23 cellular contexts compared by ENCODE assay signal in genomic region chr1:169610110-169610509, GRCh38. TPM values are rescaled to one million over a fixed set of nuclear protein-coding genes. Genes with fewer than 3 reads are reported as not detected.
A peak's percentile ranks its signal among the peaks of the same experiment; 100 is the strongest.
DNase-seq lines count a peak whose midpoint lies in the region; ATAC-seq, FAIRE-seq and TF ChIP-seq lines count a peak whose summit lies in the region.
"Had no signal": no experiment of that assay in that cellular context is flagged by ENCODE, and none has a peak within 500 bp of the region (broad histone marks: within the 10 kb centered on the region; RNA-seq: fewer than 3 reads in every experiment).

No MANE protein-coding gene starts in this region.

- peak overlapping the region; percentile 25 for H3K4me2 ChIP-seq in endothelial cell of umbilical vein (ENCODE audit: insufficient read depth, low read length)
- H3K4me2 ChIP-seq in HepG2 (ENCODE audit: low read depth, low read length) = no peak overlapping the region

- H3K79me2 ChIP-seq in endothelial cell of umbilical vein (ENCODE audit: control insufficient read depth, insufficient read depth, low read length) (no peaks in the 10 kb centered on the region), HepG2 (ENCODE audit: insufficient read depth, low read length) (no peaks in the 10 kb centered on the region)

- CTCF ChIA-PET in endothelial cell of umbilical vein (lab: Charles Lee) = interaction anchor here (0.8 to 2.0 kb wide), 5 partner anchors 9 to 199 kb away, joined by 3 to 18 read pairs (median 9); no protein-coding TSS in a partner anchor
- CTCF ChIA-PET in HepG2 (lab: Yijun Ruan, JAX; ENCODE audit: low intra/inter-chr PET ratio, low total read pairs) = no interaction called here

- TF ChIP-seq EP300 in HepG2 (IDR thresholded peaks at IDR 0.05; ENCODE audit: low read depth in 2 of 2, low read length in 2 of 2) (no peak), HepG2 (CRISPR knock-in tag; IDR thresholded peaks at IDR 0.05; ENCODE audit: borderline replicate concordance) (no peak), esophagus muscularis mucosa (IDR thresholded peaks at IDR 0.05) (no peak)

- intact Hi-C loops in endothelial cell of umbilical vein (cut with micrococcal nuclease) = no loop called here
- intact Hi-C loops in HepG2 (cut with micrococcal nuclease; ENCODE audit: unreplicated experiment) = no loop called here
- intact Hi-C loops in esophagus muscularis mucosa (cut with DNase I) = no loop called here

- H2AFZ ChIP-seq in endothelial cell of umbilical vein (ENCODE audit: low read depth, low read length) = peak overlapping the region; percentile 17
- H2AFZ ChIP-seq in HepG2 (ENCODE audit: low read length) = no peak overlapping the region

- H3K27ac Mint-ChIP-seq in activated naive CD4-positive, alpha-beta T cell treated with anti-CD3 and anti-CD28 coated beads, Interleukin-2, amount 50 U/mL, for 72 hours = no peak overlapping the region
- H3K27ac Mint-ChIP-seq: activated CD4-positive, alpha-beta T cell treated with anti-CD3 and anti-CD28 coated beads for 36 hours; activated naive CD4-positive, alpha-beta T cell treated with anti-CD3 and anti-CD28 coated beads, Interleukin-2, amount 50 U/mL, for 24 hours; stimulated activated naive B cell treated with anti-CD40 and anti-IgM and Interleukin-4, amounts not matched to agents 10 μg/mL and 1 μg/mL and 100 μg/mL, for 72 hours had no signal

- H3K4me3 ChIP-seq in endothelial cell of umbilical vein (replicated peaks in 1 of 3; ENCODE audit: insufficient read depth in 1 of 3, low read depth in 1 of 3, low read length in 3 of 3) (no peak overlapping the region), HepG2 (replicated peaks in 1 of 3; ENCODE audit: insufficient read depth in 1 of 3, low read depth in 2 of 3, low read length in 3 of 3) (no peak overlapping the region), esophagus muscularis mucosa (no peak overlapping the region)
- H3K4me3 ChIP-seq: esophagus squamous epithelium, testis had no signal

- FAIRE-seq in endothelial cell of umbilical vein (lab: Jason Lieb, UNC) = peak; percentile 85
- FAIRE-seq in HepG2 (lab: Jason Lieb, UNC) = no peak
- FAIRE-seq: astrocyte had no signal

- no peaks in the 10 kb centered on the region for H4K20me1 ChIP-seq in endothelial cell of umbilical vein (replicated peaks; ENCODE audit: control insufficient read depth, extremely low read depth, insufficient read depth, low read length)
- no peaks in the 10 kb centered on the region for H4K20me1 ChIP-seq in HepG2 (ENCODE audit: insufficient read depth, low read length)

- no peaks in the 10 kb centered on the region for H3K9me1 ChIP-seq in endothelial cell of umbilical vein (replicated peaks; ENCODE audit: control insufficient read depth, extremely low read depth, insufficient read depth, low read length)

- dilution Hi-C loops in endothelial cell of umbilical vein (cut with MboI; ENCODE audit: extremely low pct_ligation_motif_present, low sequenced_read_pairs) = no loop called here

- H3K27ac ChIP-seq in endothelial cell of umbilical vein (ENCODE audit: insufficient read depth, low read depth, low read length) = peak overlapping the region; percentile 20
- H3K27ac ChIP-seq in HepG2 (ENCODE audit: extremely low read length, insufficient read depth, low read length) = no peak overlapping the region
- no peak overlapping the region for H3K27ac ChIP-seq in esophagus muscularis mucosa (replicated peaks in 1 of 4)
- H3K27ac ChIP-seq: HL-60, testis had no signal

- H3K4me1 ChIP-seq in endothelial cell of umbilical vein (ENCODE audit: control insufficient read depth, extremely low read depth, insufficient read depth, low read length) = peaks cover 13% of the 10 kb centered on the region
- peaks cover 3% of the 10 kb centered on the region for H3K4me1 ChIP-seq in HepG2 (ENCODE audit: insufficient read depth, low read length)
- peaks cover 0 to 5% (median 0%) of the 10 kb centered on the region in 4 donors for H3K4me1 ChIP-seq in esophagus muscularis mucosa
- H3K4me1 ChIP-seq: esophagus squamous epithelium, testis had no signal

- no peak overlapping the region for H3K9ac ChIP-seq in endothelial cell of umbilical vein (replicated peaks; ENCODE audit: extremely low read depth, insufficient read depth, low read length)
- H3K9ac ChIP-seq in HepG2 (ENCODE audit: insufficient read depth, low read depth, low read length) = no peak overlapping the region

- DNase-seq in DMS53 treated with DMSO at 0.1 percent for 48 hours (lab: John Stamatoyannopoulos, UW; ENCODE audit: unreplicated experiment) = peak; percentile 79
- peak; percentile 34 for DNase-seq in OCI-M1 (lab: John Stamatoyannopoulos, UW)
- DNase-seq in endothelial cell of umbilical vein (ENCODE audit: low read depth, low spot score) = peak; percentile 82
- no peak for DNase-seq in HepG2 (ENCODE audit: low spot score)
- no peak for DNase-seq in NCI-H187 (lab: John Stamatoyannopoulos, UW)
- DNase-seq in activated naive CD4-positive, alpha-beta T cell treated with anti-CD3 and anti-CD28 coated beads, Interleukin-2, amount 50 U/mL, for 72 hours (ENCODE audit: low spot score in 2 of 2) = no peak
- DNase-seq in esophagus muscularis mucosa (ENCODE audit: extremely low spot score) = no peak
- DNase-seq: ACHN; activated CD4-positive, alpha-beta T cell treated with anti-CD3 and anti-CD28 coated beads for 36 hours; effector memory CD4-positive, alpha-beta T cell; esophagus squamous epithelium; H7; NCI-H1105 treated with DMSO at 0.1 percent for 48 hours; NCI-H2171; NCI-H524 treated with DMSO at 0.1 percent for 48 hours; stimulated activated CD4-positive, alpha-beta T cell treated with anti-CD3 and anti-CD28 coated beads, Interleukin-2, amount 100 ng/mL, for 48 hours; stimulated activated naive B cell treated with anti-CD40 and anti-IgM and Interleukin-4, amounts not matched to agents 10 μg/mL and 1 μg/mL and 100 μg/mL, for 72 hours; SW 1271; testis had no signal

- POLR2A ChIA-PET in endothelial cell of umbilical vein (lab: Charles Lee) = no interaction called here
- POLR2A ChIA-PET in HepG2 (lab: Yijun Ruan, JAX) = no interaction called here

- BruUV-seq in endothelial cell of umbilical vein (replicated peaks; lab: Mats Ljungman, UMichigan) = no TSS peak
- BruUV-seq in HepG2 (replicated peaks; lab: Mats Ljungman, UMichigan) = no TSS peak

- ATAC-seq in HepG2 = peak; percentile 46; the same call in 1 of the 3 replicates
- ATAC-seq in HG02759 (IDR thresholded peaks at IDR 0.05; ENCODE audit: unreplicated experiment) = no peak
- ATAC-seq in activated naive CD4-positive, alpha-beta T cell treated with anti-CD3 and anti-CD28 coated beads, Interleukin-2, amount 50 U/mL, for 72 hours = no peak
- ATAC-seq: activated CD4-positive, alpha-beta T cell treated with anti-CD3 and anti-CD28 coated beads for 36 hours; stimulated activated naive B cell treated with anti-CD40 and anti-IgM and Interleukin-4, amounts not matched to agents 10 μg/mL and 1 μg/mL and 100 μg/mL, for 72 hours had no signal

- 0% methylated on average over 1 of the region's 1 CpG for WGBS in HepG2 (ENCODE audit: low lambda C conversion rate)
- 55% methylated on average over 1 of the region's 1 CpG for WGBS in esophagus muscularis mucosa

- no peaks in the 10 kb centered on the region for H3K36me3 Mint-ChIP-seq in activated naive CD4-positive, alpha-beta T cell treated with anti-CD3 and anti-CD28 coated beads, Interleukin-2, amount 50 U/mL, for 72 hours
- H3K36me3 Mint-ChIP-seq: activated naive CD4-positive, alpha-beta T cell treated with anti-CD3 and anti-CD28 coated beads, Interleukin-2, amount 50 U/mL, for 24 hours; stimulated activated naive B cell treated with anti-CD40 and anti-IgM and Interleukin-4, amounts not matched to agents 10 μg/mL and 1 μg/mL and 100 μg/mL, for 72 hours had no signal

- no peak for TF ChIP-seq RAD21 in HepG2 (CRISPR knock-in tag; IDR thresholded peaks at IDR 0.05)

- in situ Hi-C loops in HepG2 (cut with HindIII; ENCODE audit: extremely low pct_ligation_motif_present, low pct_unique_long_range_greater_than_20kb) = no loop called here

- no peaks in the 10 kb centered on the region for H3K9me3 ChIP-seq in endothelial cell of umbilical vein (replicated peaks; ENCODE audit: control insufficient read depth, insufficient read depth, low read length)
- no peaks in the 10 kb centered on the region for H3K9me3 ChIP-seq in HepG2 (ENCODE audit: low read length)
- H3K9me3 ChIP-seq in esophagus muscularis mucosa = no peaks in the 10 kb centered on the region
- H3K9me3 ChIP-seq: esophagus squamous epithelium, testis had no signal

- TF ChIP-seq POLR2A in endothelial cell of umbilical vein (IDR thresholded peaks at IDR 0.05; ENCODE audit: low read depth, low read length) = no peak
- no peak for TF ChIP-seq POLR2A in HepG2 (IDR thresholded peaks at IDR 0.05; ENCODE audit: insufficient read depth in 1 of 2, low read depth in 2 of 2, low read length in 2 of 2)
- no peak for TF ChIP-seq POLR2A in esophagus muscularis mucosa (IDR thresholded peaks at IDR 0.05; ENCODE audit: low read depth)

- H3K9me3 Mint-ChIP-seq in activated naive CD4-positive, alpha-beta T cell treated with anti-CD3 and anti-CD28 coated beads, Interleukin-2, amount 50 U/mL, for 72 hours = no peaks in the 10 kb centered on the region
- H3K9me3 Mint-ChIP-seq: activated naive CD4-positive, alpha-beta T cell treated with anti-CD3 and anti-CD28 coated beads, Interleukin-2, amount 50 U/mL, for 24 hours; stimulated activated naive B cell treated with anti-CD40 and anti-IgM and Interleukin-4, amounts not matched to agents 10 μg/mL and 1 μg/mL and 100 μg/mL, for 72 hours had no signal

- H3K36me3 ChIP-seq in endothelial cell of umbilical vein (ENCODE audit: control insufficient read depth in 2 of 2, extremely low read depth in 1 of 2, insufficient read depth in 2 of 2, low read length in 2 of 2) (no peaks in the 10 kb centered on the region), HepG2 (replicated peaks in 1 of 2; ENCODE audit: control insufficient read depth in 1 of 2, insufficient read depth in 2 of 2, low read length in 2 of 2) (no peaks in the 10 kb centered on the region), esophagus muscularis mucosa (no peaks in the 10 kb centered on the region)
- H3K36me3 ChIP-seq: esophagus squamous epithelium had no signal

- no peaks in the 10 kb centered on the region for H3K27me3 ChIP-seq in endothelial cell of umbilical vein (ENCODE audit: control insufficient read depth in 2 of 2, insufficient read depth in 2 of 2, low read length in 2 of 2)
- H3K27me3 ChIP-seq in HepG2 (ENCODE audit: control insufficient read depth in 1 of 2, insufficient read depth in 2 of 2, low read length in 2 of 2) = peaks cover 0 to 19% of the 10 kb centered on the region in 2 experiments; a peak in 3 of 5 replicates
- peaks cover 0 to 4% (median 0%) of the 10 kb centered on the region in 4 donors for H3K27me3 ChIP-seq in esophagus muscularis mucosa
- H3K27me3 ChIP-seq: esophagus squamous epithelium, testis had no signal

- TF ChIP-seq CTCF in endothelial cell of umbilical vein (IDR thresholded peaks at IDR 0.05; ENCODE audit: extremely low read depth in 1 of 2, insufficient read depth in 1 of 2, low read depth in 1 of 2, low read length in 2 of 2) = no peak
- TF ChIP-seq CTCF in HepG2 (CRISPR knock-in tag; IDR thresholded peaks at IDR 0.05) = no peak
- TF ChIP-seq CTCF in esophagus muscularis mucosa (IDR thresholded peaks at IDR 0.05) = no peak

RNA-seq across cellular contexts. Expression of gene SELP, which starts 19.8 kb away (rescaled TPM):
- 0.48 and 1.3 TPM in 2 replicates for total RNA-seq in endothelial cell of umbilical vein
- 1.6 and 1.9 TPM in 2 replicates for polyA plus RNA-seq in endothelial cell of umbilical vein
- 1.2 TPM in 2 replicates for polyA plus RNA-seq in endothelial cell of umbilical vein (2011; cell fraction: cytosol; rRNA removed)
- polyA plus RNA-seq in endothelial cell of umbilical vein (2011; cell fraction: nucleus; rRNA removed) = 1.8 and 2.0 TPM in 2 replicates
- polyA plus RNA-seq in endothelial cell of umbilical vein (2012) = 3.4 and 4.0 TPM in 2 replicates
- polyA minus RNA-seq in endothelial cell of umbilical vein = 1.1 and 1.8 TPM in 2 replicates
- not detected for polyA minus RNA-seq in endothelial cell of umbilical vein (2011; cell fraction: cytosol; rRNA and poly(A)+ RNA removed)
- 1.1 and 1.4 TPM in 2 replicates for polyA minus RNA-seq in endothelial cell of umbilical vein (2011; cell fraction: nucleus; rRNA and poly(A)+ RNA removed)
- not detected in 2 replicates for total RNA-seq in HepG2 (2016; rRNA removed; fragmentation: Illumina TruSeq; extraction: Trizol)
- total RNA-seq in HepG2 (2016; cell fraction: cytosol; rRNA removed; fragmentation: Illumina TruSeq; extraction: Trizol; ENCODE audit: low read depth) = not detected in 2 replicates
- not detected in 2 replicates for total RNA-seq in HepG2 (2016; cell fraction: insoluble cytoplasmic fraction; rRNA removed; fragmentation: Illumina TruSeq; extraction: Trizol)
- not detected in 2 replicates for total RNA-seq in HepG2 (2016; cell fraction: membrane; rRNA removed; fragmentation: Illumina TruSeq; extraction: Trizol)
- total RNA-seq in HepG2 (2016; cell fraction: nucleus; rRNA removed; fragmentation: Illumina TruSeq; extraction: Trizol) = not detected in 2 replicates
- 0.11 TPM in 1 of 2 replicates, not detected in the other for polyA plus RNA-seq in HepG2 (2011; rRNA removed)
- polyA plus RNA-seq in HepG2 (2011; cell fraction: cytosol; rRNA removed) = not detected in 2 replicates
- polyA plus RNA-seq in HepG2 (2011; cell fraction: nucleus; rRNA removed) = not detected in 2 replicates
- not detected in 2 replicates for polyA plus RNA-seq in HepG2 (2012)
- not detected in 2 replicates for polyA plus RNA-seq in HepG2 (2016; cell fraction: cytosol; fragmentation: Illumina TruSeq; extraction: Trizol; ENCODE audit: low read depth)
- not detected in 2 replicates for polyA plus RNA-seq in HepG2 (2016; cell fraction: insoluble cytoplasmic fraction; fragmentation: Illumina TruSeq; extraction: Trizol; ENCODE audit: low read depth)
- polyA plus RNA-seq in HepG2 (2016; cell fraction: membrane; fragmentation: Illumina TruSeq; extraction: Trizol; ENCODE audit: low read depth) = not detected in 2 replicates
- not detected in 2 replicates for polyA plus RNA-seq in HepG2 (2016; cell fraction: nucleus; fragmentation: Illumina TruSeq; extraction: Trizol; ENCODE audit: insufficient read depth, low read depth)
- polyA minus RNA-seq in HepG2 (2011; rRNA and poly(A)+ RNA removed; ENCODE audit: low replicate concordance) = not detected in 2 replicates
- not detected in 2 replicates for polyA minus RNA-seq in HepG2 (2011; cell fraction: cytosol; rRNA and poly(A)+ RNA removed)
- not detected in 2 replicates for polyA minus RNA-seq in HepG2 (2011; cell fraction: nucleus; rRNA and poly(A)+ RNA removed)
- total RNA-seq in activated naive CD4-positive, alpha-beta T cell treated with anti-CD3 and anti-CD28 coated beads, Interleukin-2, amount 50 U/mL, for 72 hours = 1 to 10 TPM; 1.5 to 2.0 TPM
- total RNA-seq in esophagus muscularis mucosa = 10 to 100 TPM in 1 of 4 donors, 1 to 10 TPM in 3; 2.9 to 28.0 (median 7.5) TPM
- total RNA-seq: astrocyte, H7 had no signal

RNA-seq across cellular contexts. Expression of gene F5, which starts 23.8 kb away (rescaled TPM):
- total RNA-seq in endothelial cell of umbilical vein (not detected in 2 replicates), HepG2 (2016; rRNA removed; fragmentation: Illumina TruSeq; extraction: Trizol) (38.3 and 38.5 TPM in 2 replicates), esophagus muscularis mucosa (1 to 10 TPM in 1 of 4 donors, under 1 TPM in 2, not detected in 1; 0.13 to 1.2 (median 0.34) TPM)
- polyA plus RNA-seq in endothelial cell of umbilical vein (not detected in 2 replicates), HepG2 (2011; rRNA removed) (64.0 and 65.5 TPM in 2 replicates)
- polyA plus RNA-seq in endothelial cell of umbilical vein (2011; cell fraction: cytosol; rRNA removed) = not detected in 2 replicates
- polyA plus RNA-seq in endothelial cell of umbilical vein (2011; cell fraction: nucleus; rRNA removed) = not detected in 2 replicates
- polyA plus RNA-seq in endothelial cell of umbilical vein (2012) = not detected in 2 replicates
- 0.02 TPM in 1 of 2 replicates, not detected in the other for polyA minus RNA-seq in endothelial cell of umbilical vein
- polyA minus RNA-seq in endothelial cell of umbilical vein (2011; cell fraction: cytosol; rRNA and poly(A)+ RNA removed) = not detected
- not detected in 2 replicates for polyA minus RNA-seq in endothelial cell of umbilical vein (2011; cell fraction: nucleus; rRNA and poly(A)+ RNA removed)
- total RNA-seq in HepG2 (2016; cell fraction: cytosol; rRNA removed; fragmentation: Illumina TruSeq; extraction: Trizol; ENCODE audit: low read depth) = 6.6 and 9.4 TPM in 2 replicates
- 33.8 and 35.2 TPM in 2 replicates for total RNA-seq in HepG2 (2016; cell fraction: insoluble cytoplasmic fraction; rRNA removed; fragmentation: Illumina TruSeq; extraction: Trizol)
- 11.9 and 15.3 TPM in 2 replicates for total RNA-seq in HepG2 (2016; cell fraction: membrane; rRNA removed; fragmentation: Illumina TruSeq; extraction: Trizol)
- 102 and 119 TPM in 2 replicates for total RNA-seq in HepG2 (2016; cell fraction: nucleus; rRNA removed; fragmentation: Illumina TruSeq; extraction: Trizol)
- 20.1 and 37.4 TPM in 2 replicates for polyA plus RNA-seq in HepG2 (2011; cell fraction: cytosol; rRNA removed)
- 61.3 and 88.6 TPM in 2 replicates for polyA plus RNA-seq in HepG2 (2011; cell fraction: nucleus; rRNA removed)
- polyA plus RNA-seq in HepG2 (2012) = 145 and 175 TPM in 2 replicates
- polyA plus RNA-seq in HepG2 (2016; cell fraction: cytosol; fragmentation: Illumina TruSeq; extraction: Trizol; ENCODE audit: low read depth) = 5.8 and 7.1 TPM in 2 replicates
- 50.8 and 58.7 TPM in 2 replicates for polyA plus RNA-seq in HepG2 (2016; cell fraction: insoluble cytoplasmic fraction; fragmentation: Illumina TruSeq; extraction: Trizol; ENCODE audit: low read depth)
- 13.1 and 13.9 TPM in 2 replicates for polyA plus RNA-seq in HepG2 (2016; cell fraction: membrane; fragmentation: Illumina TruSeq; extraction: Trizol; ENCODE audit: low read depth)
- 177 and 188 TPM in 2 replicates for polyA plus RNA-seq in HepG2 (2016; cell fraction: nucleus; fragmentation: Illumina TruSeq; extraction: Trizol; ENCODE audit: insufficient read depth, low read depth)
- 0.02 and 35.4 TPM in 2 replicates for polyA minus RNA-seq in HepG2 (2011; rRNA and poly(A)+ RNA removed; ENCODE audit: low replicate concordance)
- 46.0 and 76.1 TPM in 2 replicates for polyA minus RNA-seq in HepG2 (2011; cell fraction: cytosol; rRNA and poly(A)+ RNA removed)
- polyA minus RNA-seq in HepG2 (2011; cell fraction: nucleus; rRNA and poly(A)+ RNA removed) = 133 and 175 TPM in 2 replicates
- total RNA-seq in activated naive CD4-positive, alpha-beta T cell treated with anti-CD3 and anti-CD28 coated beads, Interleukin-2, amount 50 U/mL, for 72 hours = 10 to 100 TPM; 90.3 to 93.5 TPM
- total RNA-seq: H7 had no signal

Comparison
In these comparisons a context has a peak if more than half of its experiments do, and no peak if none do; other contexts are left out.
1. DNase-seq: peak in DMS53 treated with DMSO at 0.1 percent for 48 hours (single experiment), OCI-M1 (single experiment) and endothelial cell of umbilical vein (single experiment); none in HepG2 (single experiment), NCI-H187 (0 of 2), activated naive CD4-positive, alpha-beta T cell treated with anti-CD3 and anti-CD28 coated beads, Interleukin-2, amount 50 U/mL, for 72 hours (0 of 2) and esophagus muscularis mucosa (single experiment).